Comparison of ENCODE assay signal across 12 cellular contexts in the genomic region with DNA sequence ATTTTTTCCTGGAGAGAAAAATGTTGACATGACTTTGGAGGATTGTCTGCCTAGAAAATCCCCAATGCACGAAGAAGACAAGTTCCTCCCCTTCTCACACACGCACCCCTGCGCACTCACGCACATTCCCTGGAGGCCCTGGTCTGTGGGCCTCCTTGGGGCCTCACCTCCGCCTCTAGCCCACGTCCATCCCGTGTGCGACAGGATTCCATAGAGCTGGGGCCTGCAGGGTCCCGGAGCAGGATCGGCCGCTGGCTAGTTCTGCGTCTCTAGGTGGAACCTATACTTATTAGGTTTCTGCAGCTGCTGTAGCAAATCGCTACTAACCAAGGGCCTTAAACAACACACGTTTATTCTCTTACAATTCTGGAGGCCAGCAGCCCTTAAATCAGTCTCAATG.
"Had no signal": no experiment of that assay in that cellular context is flagged by ENCODE, and none has a peak within 500 bp of the region (broad histone marks: within the 10 kb centered on the region; RNA-seq: fewer than 3 reads in every experiment).

No MANE protein-coding gene starts in this region.

- H3K9me3 Mint-ChIP-seq: activated naive CD4-positive, alpha-beta T cell treated with anti-CD3 and anti-CD28 coated beads, Interleukin-2, amount 50 U/mL, for 24 hours had no signal

- ATAC-seq: activated CD8-positive, alpha-beta T cell treated with anti-CD3 and anti-CD28 coated beads for 36 hours; activated T-cell treated with anti-CD3 and anti-CD28 coated beads, Interleukin-2, amount 50 U/mL, for 4 hours; WTC11 had no signal

- H3K4me3 ChIP-seq: adrenal gland, cardiac muscle cell, esophagus squamous epithelium, stomach, thoracic aorta had no signal

- H3K4me3 Mint-ChIP-seq: activated CD8-positive, alpha-beta T cell treated with anti-CD3 and anti-CD28 coated beads for 36 hours; activated naive CD4-positive, alpha-beta T cell treated with anti-CD3 and anti-CD28 coated beads, Interleukin-2, amount 50 U/mL, for 24 hours; activated T-cell treated with anti-CD3 and anti-CD28 coated beads, Interleukin-2, amount 50 U/mL, for 4 hours; WTC11 had no signal

- H3K27me3 Mint-ChIP-seq: activated CD8-positive, alpha-beta T cell treated with anti-CD3 and anti-CD28 coated beads for 36 hours; activated naive CD4-positive, alpha-beta T cell treated with anti-CD3 and anti-CD28 coated beads, Interleukin-2, amount 50 U/mL, for 24 hours had no signal

- H3K27ac Mint-ChIP-seq: activated CD8-positive, alpha-beta T cell treated with anti-CD3 and anti-CD28 coated beads for 36 hours; activated naive CD4-positive, alpha-beta T cell treated with anti-CD3 and anti-CD28 coated beads, Interleukin-2, amount 50 U/mL, for 24 hours; WTC11 had no signal

- H3K27ac ChIP-seq: adrenal gland, cardiac muscle cell, thoracic aorta had no signal

- DNase-seq: activated CD4-positive, alpha-beta T cell treated with anti-CD3 and anti-CD28 coated beads for 48 hours; activated CD8-positive, alpha-beta T cell treated with anti-CD3 and anti-CD28 coated beads for 36 hours; activated effector memory CD4-positive, alpha-beta T cell treated with Interleukin-2 at 50 U/mL for 16 hours; activated T-cell treated with anti-CD3 and anti-CD28 coated beads, Interleukin-2, amount 50 U/mL, for 4 hours; adrenal gland; esophagus squamous epithelium; glutamatergic neuron; stomach had no signal

- H3K36me3 Mint-ChIP-seq: WTC11 had no signal
